ENCODE assay signal across 8 cellular contexts in the genomic region with DNA sequence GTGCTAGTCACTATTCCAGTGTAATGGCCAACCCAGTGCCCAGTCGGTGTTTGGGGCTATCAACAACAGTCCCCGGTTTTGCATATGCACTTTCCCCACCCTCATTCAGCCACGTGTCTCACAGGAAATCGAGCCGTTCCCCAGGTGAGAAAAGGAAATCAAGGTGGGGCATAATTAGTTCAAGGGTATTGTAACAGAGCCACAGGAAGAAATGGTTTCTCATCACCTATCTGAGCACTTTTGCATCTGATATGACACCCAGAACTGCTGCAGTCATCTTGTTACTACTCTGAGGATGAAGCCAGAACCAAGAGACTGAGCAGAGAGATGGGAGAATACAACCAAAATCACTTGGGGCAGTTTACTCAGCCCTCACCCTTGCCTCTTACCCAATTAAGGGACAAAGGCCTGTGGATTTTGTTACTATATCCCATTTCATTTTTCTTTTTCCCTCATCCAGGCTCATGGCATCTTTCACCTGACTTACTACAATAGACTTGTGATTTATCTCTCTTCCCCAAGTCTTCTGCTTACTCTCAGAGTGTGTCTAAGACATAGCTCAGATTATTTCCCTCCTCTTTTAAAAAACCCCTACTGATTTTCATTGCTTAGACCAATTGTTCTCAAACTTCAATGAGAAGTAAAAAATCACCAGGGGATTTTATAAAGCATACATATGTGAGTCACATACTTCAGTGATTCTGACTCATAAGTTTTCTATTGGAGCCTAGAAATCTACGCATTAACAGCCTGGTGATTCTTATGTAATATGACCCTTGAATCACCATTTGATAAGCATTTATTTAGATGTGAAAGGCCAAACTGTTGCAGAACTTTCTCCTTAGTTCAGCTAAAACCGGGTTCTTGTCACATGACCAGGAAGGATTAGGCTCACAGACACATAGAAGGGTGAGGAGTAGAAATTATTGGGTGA. TPM values are rescaled to one million over a fixed set of nuclear protein-coding genes. Genes with fewer than 3 reads are reported as not detected.
DNase-seq lines count a peak whose midpoint lies in the region; ATAC-seq and TF ChIP-seq lines count a peak whose summit lies in the region.

No MANE protein-coding gene starts in this region.

- H3K27ac Mint-ChIP-seq in activated B cell treated with CpG ODN at 0.5 μM for 24 hours, result no peak overlapping the region

- H3K4me1 Mint-ChIP-seq in activated B cell treated with CpG ODN at 0.5 μM for 24 hours, result peaks cover 2% of the 10 kb centered on the region

- no peak overlapping the region for H3K4me3 ChIP-seq in coronary artery

- H3K9me3 Mint-ChIP-seq in activated B cell treated with CpG ODN at 0.5 μM for 24 hours, result no peaks in the 10 kb centered on the region

- DNase-seq in Daoy (ENCODE audit: low read depth) (peak; percentile 6), activated B cell treated with CpG ODN at 0.5 μM for 24 hours (no peak), foreskin melanocyte (peak; percentile 35), left ventricle myocardium superior (no peak), C1 segment of cervical spinal cord (lab: John Stamatoyannopoulos, UW) (no peak), NCI-H2196 treated with DMSO at 0.1 percent for 48 hours (lab: John Stamatoyannopoulos, UW; ENCODE audit: unreplicated experiment) (no peak), coronary artery (ENCODE audit: low spot score) (no peak)

- POLR2A ChIA-PET in activated B cell treated with CpG ODN at 0.5 μM for 24 hours (lab: Charles Lee), result no interaction called here

- H3K27ac ChIP-seq in coronary artery, result no peak overlapping the region

- H3K36me3 Mint-ChIP-seq in activated B cell treated with CpG ODN at 0.5 μM for 24 hours (ENCODE audit: low read depth), result no peaks in the 10 kb centered on the region

- H3K4me3 Mint-ChIP-seq in activated B cell treated with CpG ODN at 0.5 μM for 24 hours, result no peak overlapping the region

- ATAC-seq in HG02759 (IDR thresholded peaks at IDR 0.05; ENCODE audit: unreplicated experiment), result peak; percentile 78
- peak; percentile 21 for ATAC-seq in activated B cell treated with CpG ODN at 0.5 μM for 24 hours (ENCODE audit: low read depth)
- no peak for ATAC-seq in left ventricle myocardium superior

- TF ChIP-seq CTCF in activated B cell treated with CpG ODN at 0.5 μM for 24 hours (IDR thresholded peaks at IDR 0.05) (no peak), coronary artery (IDR thresholded peaks at IDR 0.05) (no peak)

- CTCF ChIA-PET in activated B cell treated with CpG ODN at 0.5 μM for 24 hours (lab: Charles Lee), result no interaction called here

- peaks cover 4% of the 10 kb centered on the region for H3K27me3 Mint-ChIP-seq in activated B cell treated with CpG ODN at 0.5 μM for 24 hours

- intact Hi-C loops in activated B cell treated with CpG ODN at 0.5 μM for 24 hours (cut with micrococcal nuclease), result no loop called here
- intact Hi-C loops in left ventricle myocardium superior (cut with micrococcal nuclease), result no loop called here

RNA-seq across cellular contexts. Expression of gene TRAT1, which starts 40.5 kb away (rescaled TPM):
- not detected in 2 replicates for total RNA-seq in Daoy (2014; rRNA removed; shearing (Covaris generic))
- not detected in 2 replicates for total RNA-seq in activated B cell treated with CpG ODN at 0.5 μM for 24 hours
- not detected for total RNA-seq in left ventricle myocardium superior

Comparison
In these comparisons a context has a peak if more than half of its experiments do, and no peak if none do; other contexts are left out.
1. DNase-seq: peak in Daoy (single experiment) and foreskin melanocyte (single experiment); none in activated B cell treated with CpG ODN at 0.5 μM for 24 hours (single experiment), left ventricle myocardium superior (single experiment), C1 segment of cervical spinal cord (0 of 14), NCI-H2196 treated with DMSO at 0.1 percent for 48 hours (single experiment) and coronary artery (single experiment).